ENCODE assay signal across 13 cellular contexts in genomic region chr1:10530756-10531155, GRCh38. TPM values are rescaled to one million over a fixed set of nuclear protein-coding genes. Genes with fewer than 3 reads are reported as not detected.
DNase-seq lines count a peak whose midpoint lies in the region; ATAC-seq and TF ChIP-seq lines count a peak whose summit lies in the region.
"Had no signal": no experiment of that assay in that cellular context is flagged by ENCODE, and none has a peak within 500 bp of the region (broad histone marks: within the 10 kb centered on the region; RNA-seq: fewer than 3 reads in every experiment).

No MANE protein-coding gene starts in this region.

- no peak for ATAC-seq in activated naive CD8-positive, alpha-beta T cell treated with anti-CD3 and anti-CD28 coated beads, Interleukin-2, amount 50 U/mL, for 24 hours

- TF ChIP-seq CTCF in AG04449 (IDR thresholded peaks at IDR 0.05; ENCODE audit: insufficient read depth, low read length, missing control alignments) (no peak), RWPE1 (conservative IDR thresholded peaks at IDR 0.05; ENCODE audit: low read depth) (no peak), nephron (IDR thresholded peaks at IDR 0.05; ENCODE audit: unreplicated experiment in 3 of 3) (no peak), glutamatergic neuron (IDR thresholded peaks at IDR 0.05; ENCODE audit: partially characterized antibody, unreplicated experiment) (no peak), colonic mucosa (IDR thresholded peaks at IDR 0.05) (no peak)

- CTCF ChIA-PET in AG04449 (lab: Yijun Ruan, JAX): interaction anchor here (0.7 to 3.7 kb wide), 10 partner anchors 9 to 507 kb away, joined by 3 to 26 read pairs (median 4); no protein-coding TSS in a partner anchor
- CTCF ChIA-PET in RWPE1 (lab: Yijun Ruan, JAX): interaction anchor here (0.5 to 0.7 kb wide), 3 partner anchors 23 to 62 kb away, joined by 3 to 5 read pairs (median 3); no protein-coding TSS in a partner anchor

- peak overlapping the region; percentile 52 for H3K4me3 ChIP-seq in AG04449 (ENCODE audit: low read depth, low read length)
- no peak overlapping the region for H3K4me3 ChIP-seq in colonic mucosa
- H3K4me3 ChIP-seq: lung, right lobe of liver had no signal

- H3K36me3 Mint-ChIP-seq in nephron (ENCODE audit: low read depth): peaks cover 5% of the 10 kb centered on the region
- H3K36me3 Mint-ChIP-seq in glutamatergic neuron (ENCODE audit: unreplicated experiment): no peaks in the 10 kb centered on the region
- H3K36me3 Mint-ChIP-seq in activated naive CD8-positive, alpha-beta T cell treated with anti-CD3 and anti-CD28 coated beads, Interleukin-2, amount 50 U/mL, for 24 hours (ENCODE audit: low read depth): peaks cover 6% of the 10 kb centered on the region

- H3K4me3 Mint-ChIP-seq in nephron (peak overlapping the region; percentile 15 to 35 (median 26)), glutamatergic neuron (ENCODE audit: unreplicated experiment) (no peak overlapping the region)
- no peak overlapping the region for H3K4me3 Mint-ChIP-seq in activated naive CD8-positive, alpha-beta T cell treated with anti-CD3 and anti-CD28 coated beads, Interleukin-2, amount 50 U/mL, for 24 hours

- intact Hi-C loops in colonic mucosa (cut with DNase I): no loop called here

- POLR2A ChIA-PET in AG04449 (lab: Yijun Ruan, JAX) (interaction anchor here (0.5 to 1.3 kb wide), 3 partner anchors 9 to 106 kb away, joined by 3 to 5 read pairs (median 3); no protein-coding TSS in a partner anchor), RWPE1 (lab: Yijun Ruan, JAX; ENCODE audit: low non-redundant PET) (no interaction called here)

- H3K27ac Mint-ChIP-seq in nephron (peak overlapping the region in 2 of 3 experiments; percentile 22 to 68), glutamatergic neuron (ENCODE audit: unreplicated experiment) (no peak overlapping the region)
- H3K27ac Mint-ChIP-seq in activated naive CD8-positive, alpha-beta T cell treated with anti-CD3 and anti-CD28 coated beads, Interleukin-2, amount 50 U/mL, for 24 hours: no peak overlapping the region

- H3K4me1 Mint-ChIP-seq in nephron (peaks cover 41% of the 10 kb centered on the region), glutamatergic neuron (ENCODE audit: low read depth, unreplicated experiment) (peaks cover 42% of the 10 kb centered on the region)
- H3K4me1 Mint-ChIP-seq in activated naive CD8-positive, alpha-beta T cell treated with anti-CD3 and anti-CD28 coated beads, Interleukin-2, amount 50 U/mL, for 24 hours: peaks cover 3% of the 10 kb centered on the region

- H3K9ac ChIP-seq in colonic mucosa (ENCODE audit: low read depth in 2 of 2, low read length in 2 of 2): no peak overlapping the region

- peak; percentile 65 for DNase-seq in AG04449 (ENCODE audit: low read depth, low spot score)
- no peak for DNase-seq in RWPE1 (ENCODE audit: low spot score)
- DNase-seq in epithelial cell of prostate (ENCODE audit: low read depth, low spot score): no peak
- DNase-seq in glutamatergic neuron: no peak
- DNase-seq in NCI-H1694 treated with DMSO at 0.1 percent for 48 hours (lab: John Stamatoyannopoulos, UW): no peak
- no peak for DNase-seq in activated naive CD8-positive, alpha-beta T cell treated with anti-CD3 and anti-CD28 coated beads, Interleukin-2, amount 50 U/mL, for 24 hours
- DNase-seq in colonic mucosa: no peak
- DNase-seq: activated CD8-positive, alpha-beta memory T cell treated with anti-CD3 and anti-CD28 coated beads, Interleukin-2, amount 50 U/mL, for 48 hours; NCI-H2107; OCI-M1 had no signal

- H3K27me3 Mint-ChIP-seq in nephron (ENCODE audit: low read depth) (peaks cover 52% of the 10 kb centered on the region), glutamatergic neuron (ENCODE audit: unreplicated experiment) (peaks cover 3% of the 10 kb centered on the region)
- H3K27me3 Mint-ChIP-seq in activated naive CD8-positive, alpha-beta T cell treated with anti-CD3 and anti-CD28 coated beads, Interleukin-2, amount 50 U/mL, for 24 hours: no peaks in the 10 kb centered on the region

- H3K36me3 ChIP-seq in colonic mucosa: no peaks in the 10 kb centered on the region
- H3K36me3 ChIP-seq: right lobe of liver had no signal

- no peaks in the 10 kb centered on the region for H3K9me3 Mint-ChIP-seq in nephron
- no peaks in the 10 kb centered on the region for H3K9me3 Mint-ChIP-seq in glutamatergic neuron (ENCODE audit: unreplicated experiment)
- no peaks in the 10 kb centered on the region for H3K9me3 Mint-ChIP-seq in activated naive CD8-positive, alpha-beta T cell treated with anti-CD3 and anti-CD28 coated beads, Interleukin-2, amount 50 U/mL, for 24 hours

- no peaks in the 10 kb centered on the region for H3K9me3 ChIP-seq in colonic mucosa
- H3K9me3 ChIP-seq: right lobe of liver had no signal

- H3K27me3 ChIP-seq in colonic mucosa: no peaks in the 10 kb centered on the region
- H3K27me3 ChIP-seq: right lobe of liver had no signal

- H3K4me1 ChIP-seq in colonic mucosa: no peaks in the 10 kb centered on the region

- H3K27ac ChIP-seq in RWPE1: peak overlapping the region; percentile 55
- peak overlapping the region; percentile 65 for H3K27ac ChIP-seq in epithelial cell of prostate
- no peak overlapping the region for H3K27ac ChIP-seq in colonic mucosa
- H3K27ac ChIP-seq: right lobe of liver had no signal

RNA-seq across cellular contexts. Expression of gene PEX14, which starts 56.0 kb away (rescaled TPM):
- 25.8 TPM for total RNA-seq in glutamatergic neuron (ENCODE audit: unreplicated experiment)
- total RNA-seq in colonic mucosa: 10 to 100 TPM; 19.5 to 29.3 TPM

RNA-seq across cellular contexts. Expression of gene DFFA, which starts 58.4 kb away (rescaled TPM):
- total RNA-seq in glutamatergic neuron (ENCODE audit: unreplicated experiment): 38.0 TPM
- total RNA-seq in colonic mucosa: 10 to 100 TPM; 19.2 to 38.0 TPM

Comparison
In these comparisons a context has a peak if more than half of its experiments do, and no peak if none do; other contexts are left out.
1. H3K27ac Mint-ChIP-seq: peak in nephron (2 of 3); none in glutamatergic neuron (single experiment) and activated naive CD8-positive, alpha-beta T cell treated with anti-CD3 and anti-CD28 coated beads, Interleukin-2, amount 50 U/mL, for 24 hours (single experiment).
2. H3K4me3 Mint-ChIP-seq: peak in nephron (3 of 3); none in glutamatergic neuron (single experiment) and activated naive CD8-positive, alpha-beta T cell treated with anti-CD3 and anti-CD28 coated beads, Interleukin-2, amount 50 U/mL, for 24 hours (single experiment).